In the genomic region with DNA sequence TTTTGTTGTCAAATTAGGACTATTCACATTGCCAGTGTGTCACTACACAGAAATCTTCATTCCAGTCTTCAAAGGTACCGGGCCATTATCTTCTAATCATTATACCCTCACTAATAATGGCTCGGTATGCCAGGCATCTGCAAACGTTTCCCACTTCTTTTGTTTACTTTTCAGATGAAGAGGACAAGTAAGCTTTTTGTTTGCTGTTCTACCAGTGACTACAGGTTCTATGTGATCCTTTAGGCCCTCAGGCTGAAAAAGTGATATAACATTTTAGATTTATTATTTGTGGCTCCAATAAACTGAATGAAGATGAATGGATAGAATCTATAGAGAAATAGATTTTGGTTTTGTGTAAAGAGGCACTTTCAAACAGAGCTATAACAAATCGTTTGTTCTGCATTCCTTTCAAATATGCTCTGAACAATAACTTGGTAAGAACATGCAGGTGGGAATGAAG, we compare ENCODE assay signal across 1 cellular context.
TF ChIP-seq lines count a peak whose summit lies in the region.

No MANE protein-coding gene starts in this region.

TF ChIP-seq in HepG2, 621 proteins besides CTCF, POLR2A, EP300 and RAD21 (continued from another document):
- TF ChIP-seq, protein P1, sequence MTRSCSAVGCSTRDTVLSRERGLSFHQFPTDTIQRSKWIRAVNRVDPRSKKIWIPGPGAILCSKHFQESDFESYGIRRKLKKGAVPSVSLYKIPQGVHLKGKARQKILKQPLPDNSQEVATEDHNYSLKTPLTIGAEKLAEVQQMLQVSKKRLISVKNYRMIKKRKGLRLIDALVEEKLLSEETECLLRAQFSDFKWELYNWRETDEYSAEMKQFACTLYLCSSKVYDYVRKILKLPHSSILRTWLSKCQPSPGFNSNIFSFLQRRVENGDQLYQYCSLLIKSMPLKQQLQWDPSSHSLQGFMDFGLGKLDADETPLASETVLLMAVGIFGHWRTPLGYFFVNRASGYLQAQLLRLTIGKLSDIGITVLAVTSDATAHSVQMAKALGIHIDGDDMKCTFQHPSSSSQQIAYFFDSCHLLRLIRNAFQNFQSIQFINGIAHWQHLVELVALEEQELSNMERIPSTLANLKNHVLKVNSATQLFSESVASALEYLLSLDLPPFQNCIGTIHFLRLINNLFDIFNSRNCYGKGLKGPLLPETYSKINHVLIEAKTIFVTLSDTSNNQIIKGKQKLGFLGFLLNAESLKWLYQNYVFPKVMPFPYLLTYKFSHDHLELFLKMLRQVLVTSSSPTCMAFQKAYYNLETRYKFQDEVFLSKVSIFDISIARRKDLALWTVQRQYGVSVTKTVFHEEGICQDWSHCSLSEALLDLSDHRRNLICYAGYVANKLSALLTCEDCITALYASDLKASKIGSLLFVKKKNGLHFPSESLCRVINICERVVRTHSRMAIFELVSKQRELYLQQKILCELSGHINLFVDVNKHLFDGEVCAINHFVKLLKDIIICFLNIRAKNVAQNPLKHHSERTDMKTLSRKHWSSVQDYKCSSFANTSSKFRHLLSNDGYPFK (CRISPR knock-in tag; IDR thresholded peaks at IDR 0.05; ENCODE audit: borderline replicate concordance): no peak
- TF ChIP-seq MIER3 (CRISPR knock-in tag; IDR thresholded peaks at IDR 0.05; ENCODE audit: borderline replicate concordance): no peak
- TF ChIP-seq HHEX (CRISPR knock-in tag; IDR thresholded peaks at IDR 0.05): peak; percentile 91
- TF ChIP-seq, protein P2, sequence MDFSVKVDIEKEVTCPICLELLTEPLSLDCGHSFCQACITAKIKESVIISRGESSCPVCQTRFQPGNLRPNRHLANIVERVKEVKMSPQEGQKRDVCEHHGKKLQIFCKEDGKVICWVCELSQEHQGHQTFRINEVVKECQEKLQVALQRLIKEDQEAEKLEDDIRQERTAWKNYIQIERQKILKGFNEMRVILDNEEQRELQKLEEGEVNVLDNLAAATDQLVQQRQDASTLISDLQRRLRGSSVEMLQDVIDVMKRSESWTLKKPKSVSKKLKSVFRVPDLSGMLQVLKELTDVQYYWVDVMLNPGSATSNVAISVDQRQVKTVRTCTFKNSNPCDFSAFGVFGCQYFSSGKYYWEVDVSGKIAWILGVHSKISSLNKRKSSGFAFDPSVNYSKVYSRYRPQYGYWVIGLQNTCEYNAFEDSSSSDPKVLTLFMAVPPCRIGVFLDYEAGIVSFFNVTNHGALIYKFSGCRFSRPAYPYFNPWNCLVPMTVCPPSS (IDR thresholded peaks at IDR 0.05): no peak
- no peak for TF ChIP-seq GPN1 (CRISPR knock-in tag; IDR thresholded peaks at IDR 0.05; ENCODE audit: borderline replicate concordance)
- TF ChIP-seq, protein P3, sequence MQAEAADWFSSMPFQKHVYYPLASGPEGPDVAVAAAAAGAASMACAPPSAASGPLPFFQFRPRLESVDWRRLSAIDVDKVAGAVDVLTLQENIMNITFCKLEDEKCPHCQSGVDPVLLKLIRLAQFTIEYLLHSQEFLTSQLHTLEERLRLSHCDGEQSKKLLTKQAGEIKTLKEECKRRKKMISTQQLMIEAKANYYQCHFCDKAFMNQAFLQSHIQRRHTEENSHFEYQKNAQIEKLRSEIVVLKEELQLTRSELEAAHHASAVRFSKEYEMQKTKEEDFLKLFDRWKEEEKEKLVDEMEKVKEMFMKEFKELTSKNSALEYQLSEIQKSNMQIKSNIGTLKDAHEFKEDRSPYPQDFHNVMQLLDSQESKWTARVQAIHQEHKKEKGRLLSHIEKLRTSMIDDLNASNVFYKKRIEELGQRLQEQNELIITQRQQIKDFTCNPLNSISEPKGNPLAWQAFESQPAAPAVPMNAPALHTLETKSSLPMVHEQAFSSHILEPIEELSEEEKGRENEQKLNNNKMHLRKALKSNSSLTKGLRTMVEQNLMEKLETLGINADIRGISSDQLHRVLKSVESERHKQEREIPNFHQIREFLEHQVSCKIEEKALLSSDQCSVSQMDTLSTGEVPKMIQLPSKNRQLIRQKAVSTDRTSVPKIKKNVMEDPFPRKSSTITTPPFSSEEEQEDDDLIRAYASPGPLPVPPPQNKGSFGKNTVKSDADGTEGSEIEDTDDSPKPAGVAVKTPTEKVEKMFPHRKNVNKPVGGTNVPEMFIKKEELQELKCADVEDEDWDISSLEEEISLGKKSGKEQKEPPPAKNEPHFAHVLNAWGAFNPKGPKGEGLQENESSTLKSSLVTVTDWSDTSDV (CRISPR knock-in tag; IDR thresholded peaks at IDR 0.05): no peak
- peak; percentile 94 for TF ChIP-seq FOXA3 (CRISPR knock-in tag; IDR thresholded peaks at IDR 0.05)
- peak in 1 of 2 experiments; percentile 66; a peak in 2 of 4 replicates for TF ChIP-seq KLF16 (CRISPR knock-in tag; IDR thresholded peaks at IDR 0.05)
- peak; percentile 47; the same call in 1 of the 2 replicates for TF ChIP-seq ZNF12 (CRISPR knock-in tag; IDR thresholded peaks at IDR 0.05)
- no peak for TF ChIP-seq ZFP36L1 (CRISPR knock-in tag; IDR thresholded peaks at IDR 0.05)
